Comparison of ENCODE assay signal across 28 cellular contexts in genomic region chr7:90894122-90894521, GRCh38.
"Had no signal": no experiment of that assay in that cellular context is flagged by ENCODE, and none has a peak within 500 bp of the region (broad histone marks: within the 10 kb centered on the region; RNA-seq: fewer than 3 reads in every experiment).

No MANE protein-coding gene starts in this region.

- H3K36me3 ChIP-seq: neutrophil, suprapubic skin, thyroid gland had no signal

- H3K4me3 ChIP-seq: dorsolateral prefrontal cortex, lung, mucosa of descending colon, smooth muscle cell, suprapubic skin, thyroid gland had no signal

- H3K27ac ChIP-seq: neutrophil, parathyroid adenoma, suprapubic skin, thyroid gland had no signal

- FAIRE-seq: frontal cortex had no signal

- H2AFZ ChIP-seq: parathyroid adenoma had no signal

- DNase-seq: cortex of kidney; dorsolateral prefrontal cortex; effector CD4-positive, alpha-beta T cell; hypothalamus; immature natural killer cell; islet precursor cell; kidney glomerular epithelial cell; left colon; left ventricle myocardium superior; mesenchymal stem cell; mucosa of descending colon; naive B cell; stimulated activated CD4-positive, alpha-beta T cell treated with anti-CD3 and anti-CD28 coated beads, Interleukin-12 subunit alpha, Interleukin-12 subunit beta, amount 100 ng/mL, for 4 hours; stimulated activated CD4-positive, alpha-beta T cell treated with anti-CD3 and anti-CD28 coated beads, Interleukin-1b, Interleukin-23, amount 100 ng/mL, for 48 hours; stimulated activated CD4-positive, alpha-beta T cell treated with anti-CD3 and anti-CD28 coated beads, Interleukin-4, amount 100 ng/mL, for 1 hour; stimulated activated CD8-positive, alpha-beta memory T cell treated with anti-CD3 and anti-CD28 coated beads, Interleukin-4, amount 100 ng/mL, for 48 hours; stimulated activated naive CD4-positive, alpha-beta T cell; stimulated activated naive CD8-positive, alpha-beta T cell treated with anti-CD3 and anti-CD28 coated beads, Interleukin-15, amount 100 ng/mL, for 72 hours; thyroid gland; trophoblast cell had no signal

- H3K9ac ChIP-seq: parathyroid adenoma had no signal

- ATAC-seq: left colon; left ventricle myocardium superior; mucosa of descending colon; natural killer cell treated with Interleukin-12 subunit alpha and Interleukin-12 subunit beta and Interleukin-15 and Interleukin-18, amount 100 ng/mL, for 72 hours; sciatic nerve; stimulated activated naive CD8-positive, alpha-beta T cell treated with anti-CD3 and anti-CD28 coated beads, Interleukin-15, amount 100 ng/mL, for 72 hours had no signal

- H3K79me2 ChIP-seq: parathyroid adenoma had no signal

- H3K27me3 ChIP-seq: dorsolateral prefrontal cortex, neutrophil, suprapubic skin, thyroid gland had no signal

- H3K9me3 ChIP-seq: mucosa of descending colon, neutrophil, suprapubic skin, thyroid gland had no signal

- H3K4me1 ChIP-seq: parathyroid adenoma, suprapubic skin had no signal

- H3K4me2 ChIP-seq: smooth muscle cell had no signal
